22 cellular contexts compared by ENCODE assay signal in genomic region chrX:81542255-81542654, GRCh38.
DNase-seq lines count a peak whose midpoint lies in the region; ATAC-seq, FAIRE-seq and TF ChIP-seq lines count a peak whose summit lies in the region.
"Had no signal": no experiment of that assay in that cellular context is flagged by ENCODE, and none has a peak within 500 bp of the region (broad histone marks: within the 10 kb centered on the region; RNA-seq: fewer than 3 reads in every experiment).

No MANE protein-coding gene starts in this region.

- H3K27ac ChIP-seq in H9 (ENCODE audit: insufficient read length, low read depth, low read length) (no peak overlapping the region), endothelial cell of umbilical vein (ENCODE audit: insufficient read depth, low read depth, low read length) (no peak overlapping the region), GM23248 (no peak overlapping the region), prostate gland (no peak overlapping the region)
- H3K27ac ChIP-seq: BLaER1, C4-2B had no signal

- peak; percentile 26 for FAIRE-seq in endothelial cell of umbilical vein (lab: Jason Lieb, UNC)
- FAIRE-seq: D721Med, GM12891, GM18507, H54 had no signal

- no TSS peak for BruUV-seq in endothelial cell of umbilical vein (replicated peaks; lab: Mats Ljungman, UMichigan)

- POLR2A ChIA-PET in WTC11 (lab: Charles Lee), result interaction anchor here (0.7 kb wide), 1 partner anchor 491 kb away, joined by 3 read pairs; no protein-coding TSS in a partner anchor
- POLR2A ChIA-PET in endothelial cell of umbilical vein (lab: Charles Lee), result no interaction called here

- no CpG with 5 or more reads among the region's 2 CpGs for WGBS in H9 (ENCODE audit: extremely low coverage, insufficient read length, low lambda C conversion rate)
- WGBS in GM23248 (ENCODE audit: low coverage in 1 of 2, low lambda C conversion rate in 2 of 2, missing lambda C conversion rate in 2 of 2), 2 experiments, result 58 to 61% methylated on average over 2 of the region's 2 CpGs
- 91% methylated on average over 2 of the region's 2 CpGs for WGBS in prostate gland

- CTCF ChIA-PET in WTC11 (lab: Charles Lee) (no interaction called here), endothelial cell of umbilical vein (lab: Charles Lee) (no interaction called here)

- H2AFZ ChIP-seq in H9 (ENCODE audit: low read length) (no peak overlapping the region), endothelial cell of umbilical vein (ENCODE audit: low read depth, low read length) (no peak overlapping the region), GM23248 (no peak overlapping the region)

- H3K9ac ChIP-seq in H9 (ENCODE audit: extremely low read depth, insufficient read length, low read length) (no peak overlapping the region), endothelial cell of umbilical vein (replicated peaks; ENCODE audit: extremely low read depth, insufficient read depth, low read length) (no peak overlapping the region), GM23248 (no peak overlapping the region)
- H3K9ac ChIP-seq: BLaER1 had no signal

- peaks cover 74 to 79% of the 10 kb centered on the region in 2 experiments for H3K9me3 Mint-ChIP-seq in H9
- H3K9me3 Mint-ChIP-seq in WTC11, result peaks cover 31% of the 10 kb centered on the region

- no peak for ATAC-seq in WTC11
- ATAC-seq: CD8-positive, alpha-beta T cell had no signal

- DNase-seq in H9 (no peak), WTC11 (ENCODE audit: low spot score) (no peak), endothelial cell of umbilical vein (ENCODE audit: low read depth, low spot score) (no peak), NCI-H128 (lab: John Stamatoyannopoulos, UW; ENCODE audit: unreplicated experiment) (no peak), DMS114 treated with DMSO at 0.1 percent for 48 hours (lab: John Stamatoyannopoulos, UW; ENCODE audit: unreplicated experiment) (no peak), GM23248 (no peak), prostate gland (ENCODE audit: low spot score) (no peak)
- DNase-seq: Caco-2; CD4-positive, CD25-positive, alpha-beta regulatory T cell; CD8-positive, alpha-beta T cell; DMS 273 treated with DMSO at 0.1 percent for 48 hours; DMS53; DMS79 treated with DMSO at 0.1 percent for 48 hours; GF-D8; HCEC 1CT had no signal

- H2BK15ac ChIP-seq in H9 (ENCODE audit: low read depth, low read length), result no peak overlapping the region

- no peaks in the 10 kb centered on the region for H3K9me2 ChIP-seq in GM23248 (ENCODE audit: insufficient read depth)

- no peak overlapping the region for H2BK12ac ChIP-seq in H9 (ENCODE audit: insufficient read length, low read depth, low read length)

- no peak overlapping the region for H2BK120ac ChIP-seq in H9 (ENCODE audit: low read depth, low read length, poor library complexity, severe bottlenecking)

- peak overlapping the region in 2 of 3 experiments; percentile 34 to 41; a peak in 2 of 7 replicates for H3K27ac Mint-ChIP-seq in H9
- peak overlapping the region; percentile 41; the same call in 1 of the 2 replicates for H3K27ac Mint-ChIP-seq in WTC11
- H3K27ac Mint-ChIP-seq: B cell; CD4-positive, CD25-positive, alpha-beta regulatory T cell; CD8-positive, alpha-beta T cell had no signal

- TF ChIP-seq CTCF in H9 (conservative IDR thresholded peaks at IDR 0.05) (no peak), WTC11 (IDR thresholded peaks at IDR 0.05) (no peak), endothelial cell of umbilical vein (IDR thresholded peaks at IDR 0.05; ENCODE audit: extremely low read depth in 1 of 2, insufficient read depth in 1 of 2, low read depth in 1 of 2, low read length in 2 of 2) (no peak), prostate gland (IDR thresholded peaks at IDR 0.05) (no peak)

- no peak overlapping the region for H4K8ac ChIP-seq in H9 (replicated peaks; ENCODE audit: insufficient read length, low read depth, low read length)

- H3K27me3 ChIP-seq in H9 (ENCODE audit: insufficient read depth, low read length), result no peaks in the 10 kb centered on the region
- H3K27me3 ChIP-seq in endothelial cell of umbilical vein (ENCODE audit: control insufficient read depth in 2 of 2, insufficient read depth in 2 of 2, low read length in 2 of 2), result no peaks in the 10 kb centered on the region
- H3K27me3 ChIP-seq in GM23248 (replicated peaks; ENCODE audit: insufficient read depth), result no peaks in the 10 kb centered on the region
- H3K27me3 ChIP-seq in prostate gland (replicated peaks; ENCODE audit: insufficient read depth), result no peaks in the 10 kb centered on the region

- no peak overlapping the region for H3K4me3 Mint-ChIP-seq in H9
- H3K4me3 Mint-ChIP-seq in WTC11, result no peak overlapping the region
- H3K4me3 Mint-ChIP-seq: B cell; CD4-positive, CD25-positive, alpha-beta regulatory T cell; CD8-positive, alpha-beta T cell had no signal

- no peak overlapping the region for H4K91ac ChIP-seq in H9 (ENCODE audit: insufficient read length, low read depth, low read length)

- H3K79me2 ChIP-seq in H9 (ENCODE audit: insufficient read depth, low read length), result no peaks in the 10 kb centered on the region
- H3K79me2 ChIP-seq in endothelial cell of umbilical vein (ENCODE audit: control insufficient read depth, insufficient read depth, low read length), result no peaks in the 10 kb centered on the region
- H3K79me2 ChIP-seq in GM23248 (ENCODE audit: insufficient read depth), result no peaks in the 10 kb centered on the region

- in situ Hi-C loops in GM23248 (cut with MboI), result no loop called here

- no peak overlapping the region for H4K5ac ChIP-seq in H9 (ENCODE audit: insufficient read length, low read depth, low read length)

- no peak overlapping the region for H3K56ac ChIP-seq in H9 (ENCODE audit: insufficient read length, low read depth, low read length)

- no peaks in the 10 kb centered on the region for H3K4me1 ChIP-seq in H9 (ENCODE audit: insufficient read depth, low read length)
- H3K4me1 ChIP-seq in endothelial cell of umbilical vein (ENCODE audit: control insufficient read depth, extremely low read depth, insufficient read depth, low read length), result no peaks in the 10 kb centered on the region
- no peaks in the 10 kb centered on the region for H3K4me1 ChIP-seq in GM23248 (ENCODE audit: insufficient read depth)
- H3K4me1 ChIP-seq in prostate gland (replicated peaks), result no peaks in the 10 kb centered on the region
- H3K4me1 ChIP-seq: BLaER1, Caco-2 had no signal

- H3K4me2 ChIP-seq in H9 (ENCODE audit: insufficient read depth, insufficient read length, low read length), result no peak overlapping the region
- no peak overlapping the region for H3K4me2 ChIP-seq in endothelial cell of umbilical vein (ENCODE audit: insufficient read depth, low read length)
- H3K4me2 ChIP-seq in GM23248 (ENCODE audit: unreplicated experiment), result no peak overlapping the region
- H3K4me2 ChIP-seq: BLaER1 had no signal

- intact Hi-C loops in endothelial cell of umbilical vein (cut with micrococcal nuclease) (no loop called here), prostate gland (cut with DNase I) (no loop called here)

- H3K36me3 Mint-ChIP-seq in H9 (ENCODE audit: insufficient read depth in 1 of 3, low read depth in 3 of 3) (peaks cover 16 to 24% (median 18%) of the 10 kb centered on the region in 3 experiments), WTC11 (peaks cover 27% of the 10 kb centered on the region)
- H3K36me3 Mint-ChIP-seq: CD4-positive, CD25-positive, alpha-beta regulatory T cell; CD8-positive, alpha-beta T cell had no signal

- no peak overlapping the region for H3K14ac ChIP-seq in H9 (ENCODE audit: insufficient read depth, low read length)

- peaks cover 46% of the 10 kb centered on the region for H3K9me3 ChIP-seq in H9 (ENCODE audit: control insufficient read depth, low read depth, low read length)
- no peaks in the 10 kb centered on the region for H3K9me3 ChIP-seq in endothelial cell of umbilical vein (replicated peaks; ENCODE audit: control insufficient read depth, insufficient read depth, low read length)
- no peaks in the 10 kb centered on the region for H3K9me3 ChIP-seq in GM23248 (ENCODE audit: low read depth)
- no peaks in the 10 kb centered on the region for H3K9me3 ChIP-seq in prostate gland
- H3K9me3 ChIP-seq: Caco-2 had no signal

- H3K27me3 Mint-ChIP-seq in H9 (ENCODE audit: low read depth) (peaks cover 2% of the 10 kb centered on the region), WTC11 (ENCODE audit: low read depth) (no peaks in the 10 kb centered on the region; the same call in 1 of the 2 replicates)
- H3K27me3 Mint-ChIP-seq: B cell; CD4-positive, CD25-positive, alpha-beta regulatory T cell had no signal

- H3F3A ChIP-seq in GM23248 (ENCODE audit: insufficient read depth), result no peaks in the 10 kb centered on the region

- H2BK20ac ChIP-seq in H9 (ENCODE audit: low read depth, low read length, poor library complexity, severe bottlenecking), result no peak overlapping the region

- no peak overlapping the region for H3K23ac ChIP-seq in H9 (ENCODE audit: insufficient read length, low read depth, low read length)

- no peaks in the 10 kb centered on the region for H3K23me2 ChIP-seq in H9 (ENCODE audit: insufficient read length, low read depth, low read length, poor library complexity, severe bottlenecking)

- H4K20me1 ChIP-seq in H9 (ENCODE audit: control insufficient read depth, insufficient read depth, insufficient read length), result no peaks in the 10 kb centered on the region
- no peaks in the 10 kb centered on the region for H4K20me1 ChIP-seq in endothelial cell of umbilical vein (replicated peaks; ENCODE audit: control insufficient read depth, extremely low read depth, insufficient read depth, low read length)
- H4K20me1 ChIP-seq in GM23248 (ENCODE audit: insufficient read depth), result no peaks in the 10 kb centered on the region
- H4K20me1 ChIP-seq: BLaER1 had no signal

- dilution Hi-C loops in endothelial cell of umbilical vein (cut with MboI; ENCODE audit: extremely low pct_ligation_motif_present, low sequenced_read_pairs), result no loop called here

- no peak overlapping the region for H3T11ph ChIP-seq in H9 (ENCODE audit: low read length)

- no peak overlapping the region for H3K4ac ChIP-seq in H9 (ENCODE audit: low read depth, low read length)

- no peak overlapping the region for H3K18ac ChIP-seq in H9 (ENCODE audit: insufficient read length, low read depth, low read length)

- H3K4me1 Mint-ChIP-seq in H9 (no peaks in the 10 kb centered on the region), WTC11 (no peaks in the 10 kb centered on the region)
- H3K4me1 Mint-ChIP-seq: B cell; CD4-positive, CD25-positive, alpha-beta regulatory T cell had no signal

- H3K79me1 ChIP-seq in H9 (ENCODE audit: insufficient read depth, low read depth, low read length, poor library complexity, severe bottlenecking), result no peaks in the 10 kb centered on the region

- TF ChIP-seq POLR2A in endothelial cell of umbilical vein (IDR thresholded peaks at IDR 0.05; ENCODE audit: low read depth, low read length) (no peak), prostate gland (IDR thresholded peaks at IDR 0.05) (no peak)

- H2AK5ac ChIP-seq in H9 (ENCODE audit: insufficient read length, low read length), result no peak overlapping the region

- no peaks in the 10 kb centered on the region for H3K9me1 ChIP-seq in endothelial cell of umbilical vein (replicated peaks; ENCODE audit: control insufficient read depth, extremely low read depth, insufficient read depth, low read length)

- no peak overlapping the region for H2BK5ac ChIP-seq in H9 (ENCODE audit: insufficient read length, low read length)

- H3K4me3 ChIP-seq in endothelial cell of umbilical vein (replicated peaks in 1 of 3; ENCODE audit: insufficient read depth in 1 of 3, low read depth in 1 of 3, low read length in 3 of 3) (no peak overlapping the region), GM23248 (no peak overlapping the region), prostate gland (no peak overlapping the region)
- H3K4me3 ChIP-seq: BLaER1 had no signal

- H3K36me3 ChIP-seq in endothelial cell of umbilical vein (ENCODE audit: control insufficient read depth in 2 of 2, extremely low read depth in 1 of 2, insufficient read depth in 2 of 2, low read length in 2 of 2) (no peaks in the 10 kb centered on the region), GM23248 (ENCODE audit: low read depth) (no peaks in the 10 kb centered on the region), prostate gland (no peaks in the 10 kb centered on the region)
- H3K36me3 ChIP-seq: BLaER1 had no signal
